Comparison of ENCODE assay signal across 8 cellular contexts in the genomic region with DNA sequence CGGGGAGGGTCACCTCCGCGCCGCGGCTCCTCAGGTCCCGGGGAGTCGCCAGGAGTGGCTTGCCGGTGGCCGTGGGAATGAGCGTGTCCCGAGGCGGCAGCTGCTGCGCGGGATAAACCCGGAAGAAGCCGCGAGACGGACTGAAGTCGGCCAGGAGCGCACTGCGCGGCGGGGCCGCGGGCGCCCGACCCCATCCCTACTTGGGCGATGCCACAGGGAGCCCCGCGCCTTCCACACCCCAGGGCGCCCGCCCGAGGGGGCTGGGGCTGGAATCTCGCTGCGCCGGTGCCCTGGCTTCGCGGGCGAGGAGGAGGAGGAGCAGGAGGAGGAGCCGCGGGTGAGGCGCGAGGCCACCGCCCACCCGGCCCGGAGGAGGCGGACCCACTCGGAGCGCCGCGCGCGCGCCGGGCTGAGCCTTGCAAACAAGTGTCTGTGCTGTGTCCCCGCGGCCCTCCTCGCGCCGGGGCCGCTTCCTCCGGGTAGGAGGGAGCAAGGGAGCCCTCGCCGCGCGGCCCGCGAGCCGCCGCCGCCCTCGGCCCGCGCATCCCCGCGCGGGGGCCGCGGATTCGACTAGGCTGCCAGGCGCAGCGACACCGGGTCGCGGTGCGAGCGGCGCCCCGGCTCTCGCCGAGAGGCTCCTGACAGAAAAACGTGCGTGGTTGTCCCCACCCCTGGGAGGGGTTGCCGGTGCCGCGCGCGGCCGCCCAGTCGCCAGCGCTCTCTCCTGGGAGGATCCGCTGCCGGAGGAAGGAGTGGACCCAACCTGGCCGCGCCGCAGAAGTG. TPM values are rescaled to one million over a fixed set of nuclear protein-coding genes. Genes with fewer than 3 reads are reported as not detected.
DNase-seq lines count a peak whose midpoint lies in the region; ATAC-seq and TF ChIP-seq lines count a peak whose summit lies in the region.

A gene (plus strand): TSS at position 412 of the 783 bp plus-strand sequence.

- peaks cover 30% of the 10 kb centered on the region for H3K4me1 Mint-ChIP-seq in CD14-positive monocyte

- DNase-seq in CD14-positive monocyte (ENCODE audit: low spot score) (peak; percentile 77), NCI-H82 treated with DMSO at 0.1 percent for 48 hours (lab: John Stamatoyannopoulos, UW; ENCODE audit: unreplicated experiment) (peak; percentile 57), medulla oblongata (ENCODE audit: extremely low spot score) (peak; percentile 94)
- peak; percentile 97 for DNase-seq in activated CD8-positive, alpha-beta memory T cell treated with anti-CD3 and anti-CD28 coated beads for 24 hours
- DNase-seq in effector CD8-positive, alpha-beta T cell (lab: John Stamatoyannopoulos, UW) = peak; percentile 77
- peak; percentile 79 to 88 (median 84) for DNase-seq in stimulated activated CD4-positive, alpha-beta T cell treated with anti-CD3 and anti-CD28 coated beads, TNF-alpha, amount 100 ng/mL, for 48 hours (ENCODE audit: low read depth in 3 of 3)

- peaks cover 0 to 4% of the 10 kb centered on the region in 2 donors for H3K36me3 Mint-ChIP-seq in CD14-positive monocyte

- ATAC-seq in GM19328 (IDR thresholded peaks at IDR 0.05; ENCODE audit: unreplicated experiment) (peak; percentile 77), HG03460 (IDR thresholded peaks at IDR 0.05; ENCODE audit: unreplicated experiment) (peak; percentile 66)

- H3K27ac Mint-ChIP-seq in CD14-positive monocyte = peak within 1 kb of the TSS; percentile 33 to 87 (median 81)

- H3K27me3 Mint-ChIP-seq in CD14-positive monocyte (ENCODE audit: low read depth in 3 of 3) = peaks cover 3 to 12% (median 4%) of the 10 kb centered on the region in 3 donors

- peak within 1 kb of the TSS; percentile 91 for H3K4me3 Mint-ChIP-seq in CD14-positive monocyte

- H3K9me3 Mint-ChIP-seq in CD14-positive monocyte = peaks cover 0 to 2% (median 0%) of the 10 kb centered on the region in 7 donors

- intact Hi-C loops in CD14-positive monocyte (cut with micrococcal nuclease) = loop anchor here (2.0 to 5.0 kb wide), 2 partner anchors 59 to 64 kb away; a partner anchor contains a TSS

- TF ChIP-seq CTCF in CD14-positive monocyte (IDR thresholded peaks at IDR 0.05) = no peak

RNA-seq across cellular contexts. Expression of the gene that starts here (rescaled TPM):
- under 1 TPM; 0.30 to 0.93 TPM for polyA plus RNA-seq in CD14-positive monocyte

Comparison
In these comparisons a context has a peak if more than half of its experiments do, and no peak if none do; other contexts are left out.
1. Peak in every context shown above with its lines: DNase-seq and ATAC-seq.
2. Peak in DNase-seq in CD14-positive monocyte; RNA of the gene not detected or under 1 TPM.